ENCODE assay signal across 15 cellular contexts in genomic region chr9:136900556-136900955, GRCh38. TPM values are rescaled to one million over a fixed set of nuclear protein-coding genes. Genes with fewer than 3 reads are reported as not detected.
A peak's percentile ranks its signal among the peaks of the same experiment; 100 is the strongest.
DNase-seq lines count a peak whose midpoint lies in the region; ATAC-seq, FAIRE-seq and TF ChIP-seq lines count a peak whose summit lies in the region.
"Had no signal": no experiment of that assay in that cellular context is flagged by ENCODE, and none has a peak within 500 bp of the region (broad histone marks: within the 10 kb centered on the region; RNA-seq: fewer than 3 reads in every experiment).

No MANE protein-coding gene starts in this region.

- peaks cover 23% of the 10 kb centered on the region for H4K20me1 ChIP-seq in GM23338 (replicated peaks; ENCODE audit: insufficient read depth)

- intact Hi-C loops in body of pancreas (cut with DNase I) (no loop called here), natural killer cell (cut with micrococcal nuclease) (no loop called here)

- 72% methylated on average over 10 of the region's 10 CpGs for WGBS in A549 (ENCODE audit: missing lambda C conversion rate)
- WGBS in body of pancreas, 2 donors, result 85 to 87% methylated on average over 10 of the region's 10 CpGs

- H3K9me3 Mint-ChIP-seq in IgD-negative memory B cell, result no peaks in the 10 kb centered on the region
- H3K9me3 Mint-ChIP-seq in natural killer cell, result no peaks in the 10 kb centered on the region
- H3K9me3 Mint-ChIP-seq in GM23338, result no peaks in the 10 kb centered on the region
- H3K9me3 Mint-ChIP-seq: activated naive CD4-positive, alpha-beta T cell treated with anti-CD3 and anti-CD28 coated beads, Interleukin-2, amount 50 U/mL, for 24 hours had no signal

- H3K4me3 ChIP-seq in A549, result no peak overlapping the region
- H3K4me3 ChIP-seq in body of pancreas, result no peak overlapping the region
- H3K4me3 ChIP-seq in GM23338, result no peak overlapping the region
- H3K4me3 ChIP-seq: BLaER1 treated with 17β-estradiol and CSF1 and Interleukin-3, amounts not matched to agents 10 nM and 100 nM; HAP-1 had no signal

- CTCF ChIA-PET in A549 (lab: Yijun Ruan, JAX), result interaction anchor here (0.9 to 10.7 kb wide), 6 partner anchors 14 to 129 kb away, joined by 4 to 139 read pairs (median 4); partner anchors contain the start of gene TRAF2

- H3K9me2 ChIP-seq in GM23338 (ENCODE audit: insufficient read depth), result no peaks in the 10 kb centered on the region

- peaks cover 35 to 49% (median 36%) of the 10 kb centered on the region in 3 donors for H3K4me1 Mint-ChIP-seq in IgD-negative memory B cell
- H3K4me1 Mint-ChIP-seq in natural killer cell, result peaks cover 4 to 25% of the 10 kb centered on the region in 2 donors
- H3K4me1 Mint-ChIP-seq in GM23338, result 0 out of 3 replicates have a peak, but pooled peaks cover 2% of the 10 kb centered on the region

- H3K27ac Mint-ChIP-seq in IgD-negative memory B cell (peak overlapping the region; percentile 64 to 97 (median 76)), natural killer cell (peak overlapping the region; percentile 79 to 87), GM23338 (no peak overlapping the region)

- DNase-seq in A549 (ENCODE audit: low read depth in 1 of 2, low spot score in 1 of 2), result no peak
- no peak for DNase-seq in body of pancreas
- DNase-seq in natural killer cell, result no peak
- no peak for DNase-seq in GM23338 (ENCODE audit: low spot score)
- no peak for DNase-seq in T1000 (lab: John Stamatoyannopoulos, UW)
- DNase-seq in kidney glomerular epithelial cell (lab: John Stamatoyannopoulos, UW), result no peak
- no peak for DNase-seq in nucleus accumbens (lab: John Stamatoyannopoulos, UW)
- DNase-seq: kidney, NCI-H1092 treated with DMSO at 0.1 percent for 48 hours, Right ventricle myocardium superior had no signal

- no peak for FAIRE-seq in A549 (lab: Jason Lieb, UNC)
- FAIRE-seq: G401.6, kidney had no signal

- no peak for TF ChIP-seq RAD21 in A549 (conservative IDR thresholded peaks at IDR 0.05 in 1 of 2, IDR thresholded peaks at IDR 0.05 in 1 of 2)

- POLR2A ChIA-PET in A549 (lab: Yijun Ruan, JAX), result interaction anchor here (4.2 kb wide), 1 partner anchor 16 kb away, joined by 108 read pairs; the partner anchor contains the start of gene TRAF2

- TF ChIP-seq CTCF in A549 (IDR thresholded peaks at IDR 0.05) (no peak), body of pancreas (IDR thresholded peaks at IDR 0.05) (no peak), natural killer cell (IDR thresholded peaks at IDR 0.05) (no peak), GM23338 (conservative IDR thresholded peaks at IDR 0.05; ENCODE audit: low read depth in 2 of 2) (no peak)

- peaks cover 27% of the 10 kb centered on the region for H3K79me2 ChIP-seq in GM23338 (replicated peaks; ENCODE audit: insufficient read depth)

- ATAC-seq in A549, result no peak
- no peak for ATAC-seq in body of pancreas
- ATAC-seq in natural killer cell, result no peak
- ATAC-seq in GM23338, result no peak

- peaks cover 8% of the 10 kb centered on the region for H3K36me3 Mint-ChIP-seq in IgD-negative memory B cell
- peaks cover 7% of the 10 kb centered on the region for H3K36me3 Mint-ChIP-seq in natural killer cell
- H3K36me3 Mint-ChIP-seq in GM23338 (ENCODE audit: low read depth), result peaks cover 53% of the 10 kb centered on the region

- 0 out of 2 replicates have a peak, but pooled peaks cover 9% of the 10 kb centered on the region for H3F3A ChIP-seq in GM23338 (replicated peaks; ENCODE audit: low read depth)

- TF ChIP-seq EP300 in A549 (IDR thresholded peaks at IDR 0.05), result no peak

- no peaks in the 10 kb centered on the region for H3K27me3 Mint-ChIP-seq in IgD-negative memory B cell
- no peaks in the 10 kb centered on the region for H3K27me3 Mint-ChIP-seq in natural killer cell (ENCODE audit: low read depth in 2 of 2)
- H3K27me3 Mint-ChIP-seq in GM23338 (ENCODE audit: insufficient read depth, low read depth, poor library complexity), result peaks cover 3% of the 10 kb centered on the region
- H3K27me3 Mint-ChIP-seq: activated naive CD4-positive, alpha-beta T cell treated with anti-CD3 and anti-CD28 coated beads, Interleukin-2, amount 50 U/mL, for 24 hours had no signal

- peak overlapping the region in 1 of 4 donors; percentile 63 for H3K4me3 Mint-ChIP-seq in IgD-negative memory B cell
- peak overlapping the region; percentile 4 for H3K4me3 Mint-ChIP-seq in natural killer cell
- H3K4me3 Mint-ChIP-seq in GM23338, result no peak overlapping the region; the same call in 2 of the 3 replicates

- TF ChIP-seq POLR2A in A549 (IDR thresholded peaks at IDR 0.05; ENCODE audit: low read length), result no peak
- no peak for TF ChIP-seq POLR2A in body of pancreas (IDR thresholded peaks at IDR 0.05)

- no peaks in the 10 kb centered on the region for H3K36me3 ChIP-seq in body of pancreas (replicated peaks in 1 of 2; ENCODE audit: insufficient read depth in 1 of 2, low read depth in 2 of 2)
- peaks cover 24% of the 10 kb centered on the region for H3K36me3 ChIP-seq in GM23338 (ENCODE audit: insufficient read depth)

- H3K27me3 ChIP-seq in body of pancreas (no peaks in the 10 kb centered on the region), GM23338 (ENCODE audit: insufficient read depth) (no peaks in the 10 kb centered on the region)
- H3K27me3 ChIP-seq: BLaER1 treated with 17β-estradiol and CSF1 and Interleukin-3, amounts not matched to agents 10 nM and 100 nM had no signal

- no peaks in the 10 kb centered on the region for H3K9me3 ChIP-seq in A549
- no peaks in the 10 kb centered on the region for H3K9me3 ChIP-seq in body of pancreas
- H3K9me3 ChIP-seq: BLaER1 treated with 17β-estradiol and CSF1 and Interleukin-3, amounts not matched to agents 10 nM and 100 nM; HAP-1 had no signal

- no peak overlapping the region for H2AFZ ChIP-seq in GM23338

- peak overlapping the region; percentile 81 for H3K4me2 ChIP-seq in A549
- H3K4me2 ChIP-seq in GM23338, result no peak overlapping the region

- H3K4me1 ChIP-seq in A549, result peaks cover 82% of the 10 kb centered on the region
- peaks cover 54% of the 10 kb centered on the region for H3K4me1 ChIP-seq in body of pancreas
- H3K4me1 ChIP-seq in GM23338 (ENCODE audit: insufficient read depth), result no peaks in the 10 kb centered on the region
- H3K4me1 ChIP-seq: HAP-1 had no signal

- H3K27ac ChIP-seq in A549 (peak overlapping the region; percentile 96), body of pancreas (peak overlapping the region in 3 of 4 donors; percentile 84 to 93 (median 90)), GM23338 (ENCODE audit: low read depth) (no peak overlapping the region)

RNA-seq across cellular contexts. Expression of gene TRAF2, which starts 14.2 kb away (rescaled TPM):
- polyA plus RNA-seq in A549 (2011; rRNA removed), result 23.8 and 24.5 TPM in 2 replicates
- polyA plus RNA-seq in A549 (2012; cell fraction: cytosol; rRNA removed), result 76.3 and 84.0 TPM in 2 replicates
- polyA plus RNA-seq in A549 (2012; cell fraction: nucleus; rRNA removed), result 180 and 185 TPM in 2 replicates
- 36.4 to 49.4 TPM (median 39.5 TPM) in 3 replicates for polyA plus RNA-seq in A549 (2017; fragmentation: RNase III; extraction: RNeasy Plus Mini Kit Qiagen cat#74134 plus additional on column Dnase treatment)
- polyA minus RNA-seq in A549 (2011; rRNA and poly(A)+ RNA removed), result 32.0 and 36.0 TPM in 2 replicates
- polyA plus RNA-seq in IgD-negative memory B cell, result 42.8 TPM
- 10 to 100 TPM in 1 of 2 donors, 1 to 10 TPM in 1; 5.2 to 30.7 TPM for total RNA-seq in body of pancreas
- 10 to 100 TPM; 17.4 to 35.5 (median 25.0) TPM for total RNA-seq in natural killer cell
- 31.5 and 39.9 TPM in 2 replicates for total RNA-seq in GM23338 (2014; rRNA removed; shearing (Covaris generic))
- 24.8 and 25.4 TPM in 2 replicates for polyA plus RNA-seq in GM23338 (2016; fragmentation: Nextera tagmentation; extraction: Ambion mirVana)

RNA-seq across cellular contexts. Expression of gene EDF1, which starts 34.4 kb away (rescaled TPM):
- 284 and 464 TPM in 2 replicates for polyA plus RNA-seq in A549 (2011; rRNA removed)
- polyA plus RNA-seq in A549 (2012; cell fraction: cytosol; rRNA removed), result 581 and 858 TPM in 2 replicates
- polyA plus RNA-seq in A549 (2012; cell fraction: nucleus; rRNA removed), result 426 and 433 TPM in 2 replicates
- polyA plus RNA-seq in A549 (2017; fragmentation: RNase III; extraction: RNeasy Plus Mini Kit Qiagen cat#74134 plus additional on column Dnase treatment), result 472 to 560 TPM (median 477 TPM) in 3 replicates
- polyA minus RNA-seq in A549 (2011; rRNA and poly(A)+ RNA removed), result 105 and 129 TPM in 2 replicates
- polyA plus RNA-seq in IgD-negative memory B cell, result 378 TPM
- 100 to 1,000 TPM; 196 to 238 TPM for total RNA-seq in body of pancreas
- 100 to 1,000 TPM; 208 to 255 (median 227) TPM for total RNA-seq in natural killer cell
- total RNA-seq in GM23338 (2014; rRNA removed; shearing (Covaris generic)), result 273 and 326 TPM in 2 replicates
- polyA plus RNA-seq in GM23338 (2016; fragmentation: Nextera tagmentation; extraction: Ambion mirVana), result 793 and 860 TPM in 2 replicates

RNA-seq across cellular contexts. Expression of gene FBXW5, which starts 44.0 kb away (rescaled TPM):
- 37.3 and 37.5 TPM in 2 replicates for polyA plus RNA-seq in A549 (2011; rRNA removed)
- polyA plus RNA-seq in A549 (2012; cell fraction: cytosol; rRNA removed), result 101 and 139 TPM in 2 replicates
- polyA plus RNA-seq in A549 (2012; cell fraction: nucleus; rRNA removed), result 343 and 496 TPM in 2 replicates
- 59.3 to 61.4 TPM (median 59.5 TPM) in 3 replicates for polyA plus RNA-seq in A549 (2017; fragmentation: RNase III; extraction: RNeasy Plus Mini Kit Qiagen cat#74134 plus additional on column Dnase treatment)
- 54.3 and 84.8 TPM in 2 replicates for polyA minus RNA-seq in A549 (2011; rRNA and poly(A)+ RNA removed)
- 108 TPM for polyA plus RNA-seq in IgD-negative memory B cell
- 100 to 1,000 TPM; 156 to 161 TPM for total RNA-seq in body of pancreas
- 100 to 1,000 TPM; 117 to 144 (median 136) TPM for total RNA-seq in natural killer cell
- total RNA-seq in GM23338 (2014; rRNA removed; shearing (Covaris generic)), result 102 and 111 TPM in 2 replicates
- polyA plus RNA-seq in GM23338 (2016; fragmentation: Nextera tagmentation; extraction: Ambion mirVana), result 27.0 and 27.9 TPM in 2 replicates

RNA-seq across cellular contexts. Expression of gene C8G, which starts 44.5 kb away (rescaled TPM):
- polyA plus RNA-seq in A549 (2011; rRNA removed), result 0.41 and 0.45 TPM in 2 replicates
- polyA plus RNA-seq in A549 (2012; cell fraction: cytosol; rRNA removed), result 1.2 TPM in 2 replicates
- polyA plus RNA-seq in A549 (2012; cell fraction: nucleus; rRNA removed), result 3.6 and 7.5 TPM in 2 replicates
- polyA plus RNA-seq in A549 (2017; fragmentation: RNase III; extraction: RNeasy Plus Mini Kit Qiagen cat#74134 plus additional on column Dnase treatment), result 1.1 to 1.3 TPM (median 1.1 TPM) in 3 replicates
- not detected in 2 replicates for polyA minus RNA-seq in A549 (2011; rRNA and poly(A)+ RNA removed)
- not detected for polyA plus RNA-seq in IgD-negative memory B cell
- total RNA-seq in body of pancreas, result not detected
- total RNA-seq in natural killer cell, result 1 to 10 TPM; 3.9 to 8.5 (median 7.3) TPM
- total RNA-seq in GM23338 (2014; rRNA removed; shearing (Covaris generic)), result not detected in 2 replicates
- not detected in 2 replicates for polyA plus RNA-seq in GM23338 (2016; fragmentation: Nextera tagmentation; extraction: Ambion mirVana)

RNA-seq across cellular contexts. Expression of gene MAMDC4, which starts 48.4 kb away (rescaled TPM):
- 1.3 and 1.5 TPM in 2 replicates for polyA plus RNA-seq in A549 (2011; rRNA removed)
- polyA plus RNA-seq in A549 (2012; cell fraction: cytosol; rRNA removed), result 4.3 and 6.0 TPM in 2 replicates
- polyA plus RNA-seq in A549 (2012; cell fraction: nucleus; rRNA removed), result 61.0 and 92.6 TPM in 2 replicates
- polyA plus RNA-seq in A549 (2017; fragmentation: RNase III; extraction: RNeasy Plus Mini Kit Qiagen cat#74134 plus additional on column Dnase treatment), result 7.3 to 9.1 TPM (median 7.6 TPM) in 3 replicates
- 0.50 and 0.68 TPM in 2 replicates for polyA minus RNA-seq in A549 (2011; rRNA and poly(A)+ RNA removed)
- 0.11 TPM for polyA plus RNA-seq in IgD-negative memory B cell
- total RNA-seq in body of pancreas, result 10 to 100 TPM in 1 of 2 donors, 1 to 10 TPM in 1; 6.5 to 25.7 TPM
- total RNA-seq in natural killer cell, result 1 to 10 TPM; 4.6 to 6.5 (median 5.8) TPM
- 4.1 and 6.8 TPM in 2 replicates for total RNA-seq in GM23338 (2014; rRNA removed; shearing (Covaris generic))
- 1.7 and 2.7 TPM in 2 replicates for polyA plus RNA-seq in GM23338 (2016; fragmentation: Nextera tagmentation; extraction: Ambion mirVana)
